In the genomic region with DNA sequence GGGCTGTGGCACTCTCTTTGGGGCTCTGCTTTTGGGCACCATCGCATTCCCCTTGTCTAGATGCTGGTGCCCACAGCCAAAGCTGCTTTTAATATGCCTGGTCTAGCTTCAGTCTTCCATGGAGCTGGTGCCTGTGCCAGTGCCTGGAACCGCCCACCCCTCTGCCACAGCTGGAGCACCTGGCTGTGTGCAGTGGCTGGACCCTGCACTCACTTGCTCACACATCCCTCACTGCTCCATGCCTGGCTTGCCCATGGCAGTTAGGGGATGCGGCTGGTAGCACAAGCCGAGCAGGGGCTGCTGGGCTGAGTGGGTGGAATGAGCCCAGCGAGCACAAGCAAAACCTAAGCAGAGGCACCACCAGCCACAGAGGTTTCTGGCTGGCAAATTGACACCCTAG, we compare ENCODE assay signal across 34 cellular contexts.
"Had no signal": no experiment of that assay in that cellular context is flagged by ENCODE, and none has a peak within 500 bp of the region (broad histone marks: within the 10 kb centered on the region; RNA-seq: fewer than 3 reads in every experiment).

No MANE protein-coding gene starts in this region.

- DNase-seq: Kasumi-1, KBM-7, MG63, NCI-H1048, NCI-H1092 treated with DMSO at 0.1 percent for 48 hours, NCI-H1105 treated with DMSO at 0.1 percent for 48 hours, NCI-H1417, NCI-H1436, NCI-H146, NCI-H1694, NCI-H187, NCI-H1930, NCI-H2029 treated with DMSO at 0.1 percent for 48 hours, NCI-H2081 treated with DMSO at 0.1 percent for 48 hours, NCI-H2107, NCI-H2171, NCI-H226, NCI-H446 treated with DMSO at 0.1 percent for 48 hours, NCI-H510A, NCI-H524, NCI-H526, NCI-H69, NCI-H748 treated with DMSO at 0.1 percent for 48 hours, NCI-H82, PC-9, SHP77 treated with DMSO at 0.1 percent for 48 hours, SK-N-SH, SW 1271 had no signal

- H3K4me2 ChIP-seq: KMS-11, PC-9, SK-N-SH had no signal

- H3K9me3 ChIP-seq: MG63, SJSA1, SK-N-SH had no signal

- H3K9me2 ChIP-seq: SK-N-SH had no signal

- ATAC-seq: Panc1, Right ventricle myocardium inferior had no signal

- H3K36me3 ChIP-seq: MG63, SJSA1 had no signal

- FAIRE-seq: RCC 7860 had no signal

- H3K4me1 ChIP-seq: SJSA1 had no signal

- H3K9ac ChIP-seq: KMS-11, SK-N-SH had no signal

- H2AFZ ChIP-seq: PC-9 had no signal

- H3K27me3 ChIP-seq: MG63, SJSA1 had no signal

- H3K27ac ChIP-seq: KMS-11, PC-9, RWPE1, SJSA1 had no signal

- H3K4me3 ChIP-seq: MG63, PC-9, SJSA1 had no signal
